19 cellular contexts compared by ENCODE assay signal in genomic region chr5:169152946-169153345, GRCh38.
A peak's percentile ranks its signal among the peaks of the same experiment; 100 is the strongest.
DNase-seq lines count a peak whose midpoint lies in the region; ATAC-seq, FAIRE-seq and TF ChIP-seq lines count a peak whose summit lies in the region.
"Had no signal": no experiment of that assay in that cellular context is flagged by ENCODE, and none has a peak within 500 bp of the region (broad histone marks: within the 10 kb centered on the region; RNA-seq: fewer than 3 reads in every experiment).

No MANE protein-coding gene starts in this region.

- H3K36me3 ChIP-seq in hepatocyte (replicated peaks; ENCODE audit: insufficient read depth, low read depth) (no peaks in the 10 kb centered on the region), vagina (no peaks in the 10 kb centered on the region)

- H3K27ac ChIP-seq in hepatocyte (peak overlapping the region; percentile 58), vagina (peak overlapping the region; percentile 5)
- H3K27ac ChIP-seq: C4-2B had no signal

- H3K9me2 ChIP-seq in hepatocyte (replicated peaks; ENCODE audit: insufficient read depth), result no peaks in the 10 kb centered on the region

- H3K79me2 ChIP-seq in hepatocyte, result peaks cover 36% of the 10 kb centered on the region

- no peaks in the 10 kb centered on the region for H3K27me3 ChIP-seq in hepatocyte
- H3K27me3 ChIP-seq in vagina, result no peaks in the 10 kb centered on the region

- no peak for TF ChIP-seq POLR2A in GM12892 (IDR thresholded peaks at IDR 0.05; ENCODE audit: low read depth, low read length)
- no peak for TF ChIP-seq POLR2A in vagina (IDR thresholded peaks at IDR 0.05)

- DNase-seq in GM12892 (ENCODE audit: insufficient read length) (no peak), hepatocyte (ENCODE audit: low spot score) (no peak), vagina (ENCODE audit: extremely low spot score in 2 of 2) (no peak), mesenteric fat pad (ENCODE audit: low spot score) (no peak)
- DNase-seq in activated CD8-positive, alpha-beta T cell treated with anti-CD3 and anti-CD28 coated beads, Interleukin-2, amount 10 ng/mL, durations not matched to agents 7 days and 5 days, result no peak
- DNase-seq: AML-193; Calu3; CD4-positive, alpha-beta memory T cell; DMS53; GOT3; H7; HFFc6; KG1 had no signal

- peaks cover 15% of the 10 kb centered on the region for H3K9me3 Mint-ChIP-seq in nephron
- peaks cover 4% of the 10 kb centered on the region for H3K9me3 Mint-ChIP-seq in activated CD8-positive, alpha-beta T cell treated with anti-CD3 and anti-CD28 coated beads, Interleukin-2, amount 10 ng/mL, durations not matched to agents 7 days and 5 days (ENCODE audit: insufficient read depth)

- no peaks in the 10 kb centered on the region for H4K20me1 ChIP-seq in hepatocyte (ENCODE audit: insufficient read depth, poor library complexity, severe bottlenecking)

- POLR2A ChIA-PET in activated CD8-positive, alpha-beta T cell treated with anti-CD3 and anti-CD28 coated beads, Interleukin-2, amount 10 ng/mL, durations not matched to agents 7 days and 5 days (lab: Charles Lee), result no interaction called here

- peaks cover 4% of the 10 kb centered on the region for H3K27me3 Mint-ChIP-seq in nephron (ENCODE audit: low read depth)
- H3K27me3 Mint-ChIP-seq in activated CD8-positive, alpha-beta T cell treated with anti-CD3 and anti-CD28 coated beads, Interleukin-2, amount 10 ng/mL, durations not matched to agents 7 days and 5 days (ENCODE audit: low read depth), result no peaks in the 10 kb centered on the region

- peaks cover 40% of the 10 kb centered on the region for H3K4me1 ChIP-seq in hepatocyte (ENCODE audit: insufficient read depth)
- H3K4me1 ChIP-seq in vagina, result peaks cover 32% of the 10 kb centered on the region

- H3K9me3 ChIP-seq in hepatocyte (ENCODE audit: low read depth) (peaks cover 5% of the 10 kb centered on the region), vagina (no peaks in the 10 kb centered on the region)

- H3K4me3 ChIP-seq in hepatocyte (no peak overlapping the region), vagina (no peak overlapping the region)

- H3K4me3 Mint-ChIP-seq in nephron, result no peak overlapping the region
- H3K4me3 Mint-ChIP-seq in activated CD8-positive, alpha-beta T cell treated with anti-CD3 and anti-CD28 coated beads, Interleukin-2, amount 10 ng/mL, durations not matched to agents 7 days and 5 days, result no peak overlapping the region
- H3K4me3 Mint-ChIP-seq: CD4-positive, alpha-beta memory T cell; HFFc6 had no signal

- H2AFZ ChIP-seq in hepatocyte, result no peak overlapping the region

- H3K36me3 Mint-ChIP-seq in nephron (ENCODE audit: low read depth), result peaks cover 18% of the 10 kb centered on the region
- no peaks in the 10 kb centered on the region for H3K36me3 Mint-ChIP-seq in activated CD8-positive, alpha-beta T cell treated with anti-CD3 and anti-CD28 coated beads, Interleukin-2, amount 10 ng/mL, durations not matched to agents 7 days and 5 days (ENCODE audit: low read depth)

- intact Hi-C loops in vagina (cut with DNase I), result no loop called here

- no peak overlapping the region for H3K4me2 ChIP-seq in hepatocyte

- CTCF ChIA-PET in activated CD8-positive, alpha-beta T cell treated with anti-CD3 and anti-CD28 coated beads, Interleukin-2, amount 10 ng/mL, durations not matched to agents 7 days and 5 days (lab: Charles Lee), result no interaction called here

- peak overlapping the region in 2 of 3 experiments; percentile 86 to 95 for H3K27ac Mint-ChIP-seq in nephron
- H3K27ac Mint-ChIP-seq in activated CD8-positive, alpha-beta T cell treated with anti-CD3 and anti-CD28 coated beads, Interleukin-2, amount 10 ng/mL, durations not matched to agents 7 days and 5 days, result no peak overlapping the region
- H3K27ac Mint-ChIP-seq: CD4-positive, alpha-beta memory T cell; HFFc6 had no signal

- FAIRE-seq in GM12892 (lab: Jason Lieb, UNC), result peak; percentile 27
- FAIRE-seq: A204.1, G401.6 had no signal

- no peak for ATAC-seq in activated CD8-positive, alpha-beta T cell treated with anti-CD3 and anti-CD28 coated beads, Interleukin-2, amount 10 ng/mL, durations not matched to agents 7 days and 5 days
- no peak for ATAC-seq in HG02642 (IDR thresholded peaks at IDR 0.05; ENCODE audit: poor library complexity, unreplicated experiment)
- ATAC-seq: HCT116 had no signal

- peaks cover 40% of the 10 kb centered on the region for H3K4me1 Mint-ChIP-seq in nephron
- no peaks in the 10 kb centered on the region for H3K4me1 Mint-ChIP-seq in activated CD8-positive, alpha-beta T cell treated with anti-CD3 and anti-CD28 coated beads, Interleukin-2, amount 10 ng/mL, durations not matched to agents 7 days and 5 days (ENCODE audit: low read depth)
- H3K4me1 Mint-ChIP-seq: CD4-positive, alpha-beta memory T cell had no signal

- WGBS in hepatocyte (ENCODE audit: low lambda C conversion rate, missing lambda C conversion rate), result 77% methylated on average over 7 of the region's 7 CpGs

- TF ChIP-seq CTCF in hepatocyte (IDR thresholded peaks at IDR 0.05; ENCODE audit: poor library complexity), result no peak
- TF ChIP-seq CTCF in nephron (IDR thresholded peaks at IDR 0.05; ENCODE audit: unreplicated experiment in 3 of 3), result no peak
- no peak for TF ChIP-seq CTCF in vagina (IDR thresholded peaks at IDR 0.05)
